In genomic region chr5:123844873-123845272, GRCh38 we compare ENCODE assay signal across 21 cellular contexts.
A peak's percentile ranks its signal among the peaks of the same experiment; 100 is the strongest.
DNase-seq lines count a peak whose midpoint lies in the region; ATAC-seq and TF ChIP-seq lines count a peak whose summit lies in the region.
"Had no signal": no experiment of that assay in that cellular context is flagged by ENCODE, and none has a peak within 500 bp of the region (broad histone marks: within the 10 kb centered on the region; RNA-seq: fewer than 3 reads in every experiment).

No MANE protein-coding gene starts in this region.

- dilution Hi-C loops in IMR-90 (cut with HindIII; ENCODE audit: low sequenced_read_pairs, unreplicated experiment) = no loop called here

- no peak overlapping the region for H3K4me3 ChIP-seq in IMR-90 (ENCODE audit: insufficient read depth, low read depth, low read length)
- H3K4me3 ChIP-seq in fibroblast of pulmonary artery (replicated peaks; ENCODE audit: low read depth, low read length) = no peak overlapping the region
- H3K4me3 ChIP-seq in Caco-2 (ENCODE audit: low read depth, low read length) = no peak overlapping the region
- H3K4me3 ChIP-seq: hepatocyte, lower lobe of right lung, tibial nerve had no signal

- H2BK20ac ChIP-seq in IMR-90 (ENCODE audit: low read depth, low read length) = peak overlapping the region; percentile 25; the same call in 1 of the 2 replicates

- H3K27me3 Mint-ChIP-seq in progenitor cell of endocrine pancreas = no peaks in the 10 kb centered on the region
- no peaks in the 10 kb centered on the region for H3K27me3 Mint-ChIP-seq in Caco-2 (ENCODE audit: insufficient read depth, unreplicated experiment)

- no peak overlapping the region for H4K8ac ChIP-seq in IMR-90 (ENCODE audit: low read depth in 2 of 2, low read length in 2 of 2)

- no peaks in the 10 kb centered on the region for H3K9me3 ChIP-seq in IMR-90 (ENCODE audit: control insufficient read depth, insufficient read depth, low read length)
- no peaks in the 10 kb centered on the region for H3K9me3 ChIP-seq in Caco-2
- H3K9me3 ChIP-seq: lower lobe of right lung had no signal

- H3K14ac ChIP-seq in IMR-90 (replicated peaks; ENCODE audit: low read depth, low read length) = no peak overlapping the region

- CTCF ChIA-PET in IMR-90 (lab: Yijun Ruan, JAX) (no interaction called here), Caco-2 (lab: Charles Lee) (no interaction called here)

- H3K27ac ChIP-seq in IMR-90 (ENCODE audit: insufficient read depth, low read length) = no peak overlapping the region
- H3K27ac ChIP-seq: 22Rv1, hepatocyte, lower lobe of right lung, RWPE1 had no signal

- BruUV-seq in IMR-90 (replicated peaks; lab: Mats Ljungman, UMichigan) = no TSS peak
- no TSS peak for BruUV-seq in Caco-2 (replicated peaks; lab: Mats Ljungman, UMichigan)

- H3K9me1 ChIP-seq in IMR-90 (ENCODE audit: insufficient read depth, low read length) = no peaks in the 10 kb centered on the region

- no peak overlapping the region for H2BK120ac ChIP-seq in IMR-90 (ENCODE audit: low read depth, low read length)

- H3K4me1 Mint-ChIP-seq in progenitor cell of endocrine pancreas (ENCODE audit: low read depth) (peaks cover 2% of the 10 kb centered on the region), Caco-2 (ENCODE audit: low read depth, unreplicated experiment) (no peaks in the 10 kb centered on the region)

- H3K56ac ChIP-seq in IMR-90 (ENCODE audit: extremely low read depth, insufficient read depth, low read length) = no peak overlapping the region

- in situ Hi-C loops in IMR-90 (cut with MboI; ENCODE audit: low sequenced_read_pairs) = no loop called here

- H3K36me3 Mint-ChIP-seq in progenitor cell of endocrine pancreas (ENCODE audit: insufficient read depth) (peaks cover 2% of the 10 kb centered on the region), Caco-2 (ENCODE audit: insufficient read depth, unreplicated experiment) (no peaks in the 10 kb centered on the region)

- H3K4me1 ChIP-seq in IMR-90 (ENCODE audit: control insufficient read depth, insufficient read depth, low read length) (no peaks in the 10 kb centered on the region), Caco-2 (no peaks in the 10 kb centered on the region)
- H3K4me1 ChIP-seq: lower lobe of right lung had no signal

- no CpG with 5 or more reads among the region's 1 CpG for WGBS in IMR-90 (ENCODE audit: extremely low coverage in 2 of 2, insufficient read length in 1 of 2), 2 experiments

- no peak overlapping the region for H3K9ac ChIP-seq in IMR-90 (ENCODE audit: low read depth, low read length)

- no peak overlapping the region for H2AFZ ChIP-seq in IMR-90 (replicated peaks; ENCODE audit: low read length, poor library complexity)
- H2AFZ ChIP-seq: hepatocyte had no signal

- no peaks in the 10 kb centered on the region for H3K79me1 ChIP-seq in IMR-90 (ENCODE audit: low read depth in 1 of 2, low read length in 2 of 2)

- H3K4me3 Mint-ChIP-seq in progenitor cell of endocrine pancreas (ENCODE audit: low read depth) (no peak overlapping the region), Caco-2 (ENCODE audit: unreplicated experiment) (no peak overlapping the region)
- H3K4me3 Mint-ChIP-seq: activated CD8-positive, alpha-beta T cell treated with anti-CD3 and anti-CD28 coated beads, Interleukin-2, amount 10 ng/mL, durations not matched to agents 7 days and 5 days had no signal

- no peak overlapping the region for H4K5ac ChIP-seq in IMR-90 (ENCODE audit: low read depth, low read length)

- TF ChIP-seq CTCF in IMR-90 (conservative IDR thresholded peaks at IDR 0.05; ENCODE audit: low read depth, low read length) = no peak
- no peak for TF ChIP-seq CTCF in fibroblast of pulmonary artery (IDR thresholded peaks at IDR 0.05; ENCODE audit: low read length, missing control alignments)
- TF ChIP-seq CTCF in progenitor cell of endocrine pancreas (IDR thresholded peaks at IDR 0.05; ENCODE audit: unreplicated experiment) = no peak
- no peak for TF ChIP-seq CTCF in Caco-2 (IDR thresholded peaks at IDR 0.05; ENCODE audit: insufficient read depth in 1 of 2, low read depth in 1 of 2, low read length in 1 of 2, severe bottlenecking in 1 of 2, unreplicated experiment in 1 of 2)

- peak overlapping the region; percentile 21; the same call in 1 of the 3 replicates for H2BK15ac ChIP-seq in IMR-90 (ENCODE audit: low read depth, low read length)

- no peak overlapping the region for H2AK9ac ChIP-seq in IMR-90 (replicated peaks; ENCODE audit: low read depth, low read length, poor library complexity)

- DNase-seq in DMS 273 (lab: John Stamatoyannopoulos, UW; ENCODE audit: unreplicated experiment) = peak; percentile 30
- no peak for DNase-seq in DMS 273 treated with DMSO at 0.1 percent for 48 hours (lab: John Stamatoyannopoulos, UW)
- DNase-seq in IMR-90 = peak; percentile 5
- DNase-seq in fibroblast of pulmonary artery (ENCODE audit: low read depth) = peak; percentile 18
- DNase-seq in progenitor cell of endocrine pancreas (ENCODE audit: low spot score, unreplicated experiment) = no peak
- DNase-seq in NK-92 (lab: John Stamatoyannopoulos, UW; ENCODE audit: unreplicated experiment) = no peak
- no peak for DNase-seq in NCI-H524 (lab: John Stamatoyannopoulos, UW)
- no peak for DNase-seq in Caco-2
- DNase-seq: activated CD8-positive, alpha-beta T cell treated with anti-CD3 and anti-CD28 coated beads, Interleukin-2, amount 10 ng/mL, durations not matched to agents 7 days and 5 days; activated gamma-delta T cell; Calu3; central memory CD4-positive, alpha-beta T cell; H7; lower lobe of right lung; NCI-H1092 treated with DMSO at 0.1 percent for 48 hours; NCI-H748 treated with DMSO at 0.1 percent for 48 hours; stimulated activated CD4-positive, alpha-beta T cell treated with anti-CD3 and anti-CD28 coated beads, Interleukin-15, amount 100 ng/mL, for 24 hours had no signal

- no peaks in the 10 kb centered on the region for H3K36me3 ChIP-seq in IMR-90 (ENCODE audit: control insufficient read depth, insufficient read depth, low read length)
- H3K36me3 ChIP-seq in Caco-2 (ENCODE audit: control insufficient read depth, insufficient read depth, low read length) = no peaks in the 10 kb centered on the region
- H3K36me3 ChIP-seq: lower lobe of right lung, tibial nerve had no signal

- no peak overlapping the region for H2AK5ac ChIP-seq in IMR-90 (ENCODE audit: low read depth, low read length)

- H3K27ac Mint-ChIP-seq in progenitor cell of endocrine pancreas (peak overlapping the region; percentile 41), Caco-2 (ENCODE audit: unreplicated experiment) (no peak overlapping the region)
- H3K27ac Mint-ChIP-seq: activated CD8-positive, alpha-beta T cell treated with anti-CD3 and anti-CD28 coated beads, Interleukin-2, amount 10 ng/mL, durations not matched to agents 7 days and 5 days had no signal

- peak; percentile 68; the same call in 1 of the 2 replicates for ATAC-seq in IMR-90 (ENCODE audit: low read depth)
- ATAC-seq: activated CD8-positive, alpha-beta T cell treated with anti-CD3 and anti-CD28 coated beads, Interleukin-2, amount 10 ng/mL, durations not matched to agents 7 days and 5 days had no signal

- H3K4me2 ChIP-seq in IMR-90 (ENCODE audit: low read depth, low read length) = no peak overlapping the region
- H3K4me2 ChIP-seq: hepatocyte had no signal

- no peak overlapping the region for H3K23ac ChIP-seq in IMR-90 (ENCODE audit: low read depth, low read length)

- intact Hi-C loops in IMR-90 (cut with micrococcal nuclease) = no loop called here
- intact Hi-C loops in Caco-2 (cut with micrococcal nuclease; ENCODE audit: unreplicated experiment) = no loop called here

- no peak overlapping the region for H2BK5ac ChIP-seq in IMR-90 (ENCODE audit: low read depth, low read length, poor library complexity, severe bottlenecking)

- H4K20me1 ChIP-seq in IMR-90 (ENCODE audit: insufficient read depth, low read length) = no peaks in the 10 kb centered on the region

- no peak overlapping the region for H4K91ac ChIP-seq in IMR-90 (ENCODE audit: insufficient read depth, low read depth, low read length)

- peaks cover 16% of the 10 kb centered on the region for H3K9me3 Mint-ChIP-seq in progenitor cell of endocrine pancreas (ENCODE audit: low read depth)
- no peaks in the 10 kb centered on the region for H3K9me3 Mint-ChIP-seq in Caco-2 (ENCODE audit: unreplicated experiment)

- H3K27me3 ChIP-seq in IMR-90 (ENCODE audit: control insufficient read depth, insufficient read depth, low read length) = no peaks in the 10 kb centered on the region
- H3K27me3 ChIP-seq in Caco-2 (replicated peaks; ENCODE audit: control insufficient read depth, insufficient read depth, low read length) = no peaks in the 10 kb centered on the region
- H3K27me3 ChIP-seq: hepatocyte, tibial nerve had no signal

- no peak for TF ChIP-seq RAD21 in IMR-90 (IDR thresholded peaks at IDR 0.05; ENCODE audit: low read length)

- no peak overlapping the region for H3K4ac ChIP-seq in IMR-90 (ENCODE audit: low read depth, low read length)

- TF ChIP-seq POLR2A in IMR-90 (IDR thresholded peaks at IDR 0.05; ENCODE audit: low read depth, low read length) = no peak

- no peak overlapping the region for H3K18ac ChIP-seq in IMR-90 (ENCODE audit: low read depth, low read length)

- POLR2A ChIA-PET in IMR-90 (lab: Charles Lee; ENCODE audit: unreplicated experiment) (no interaction called here), Caco-2 (lab: Charles Lee) (no interaction called here)

TF ChIP-seq in IMR-90, 13 proteins besides CTCF, POLR2A, EP300 and RAD21 (continues in another document):
- TF ChIP-seq NFE2L2 (IDR thresholded peaks at IDR 0.05; ENCODE audit: low read depth, low read length) (no peak), CHD1 (IDR thresholded peaks at IDR 0.05; ENCODE audit: low read depth, low read length) (no peak), ELK1 (IDR thresholded peaks at IDR 0.05; ENCODE audit: borderline replicate concordance, low read depth, low read length) (no peak), USF2 (IDR thresholded peaks at IDR 0.05; ENCODE audit: low read depth, low read length) (no peak), RFX5 (IDR thresholded peaks at IDR 0.05; ENCODE audit: low read depth, low read length) (no peak), SMC3 (IDR thresholded peaks at IDR 0.05; ENCODE audit: low read depth, low read length) (no peak)

Comparison
In these comparisons a context has a peak if more than half of its experiments do, and no peak if none do; other contexts are left out.
1. DNase-seq: peak in DMS 273 (single experiment), IMR-90 (single experiment) and fibroblast of pulmonary artery (single experiment); none in DMS 273 treated with DMSO at 0.1 percent for 48 hours (single experiment), progenitor cell of endocrine pancreas (single experiment), NK-92 (single experiment), NCI-H524 (0 of 2) and Caco-2 (0 of 2).